Comparison of ENCODE assay signal across 1 cellular context in genomic region chr7:107076781-107077698, GRCh38.
TF ChIP-seq lines count a peak whose summit lies in the region.

No MANE protein-coding gene starts in this region.

TF ChIP-seq in K562, 482 proteins besides CTCF, POLR2A, EP300 and RAD21 (continued from another document and continues in another):
- TF ChIP-seq, protein P1, sequence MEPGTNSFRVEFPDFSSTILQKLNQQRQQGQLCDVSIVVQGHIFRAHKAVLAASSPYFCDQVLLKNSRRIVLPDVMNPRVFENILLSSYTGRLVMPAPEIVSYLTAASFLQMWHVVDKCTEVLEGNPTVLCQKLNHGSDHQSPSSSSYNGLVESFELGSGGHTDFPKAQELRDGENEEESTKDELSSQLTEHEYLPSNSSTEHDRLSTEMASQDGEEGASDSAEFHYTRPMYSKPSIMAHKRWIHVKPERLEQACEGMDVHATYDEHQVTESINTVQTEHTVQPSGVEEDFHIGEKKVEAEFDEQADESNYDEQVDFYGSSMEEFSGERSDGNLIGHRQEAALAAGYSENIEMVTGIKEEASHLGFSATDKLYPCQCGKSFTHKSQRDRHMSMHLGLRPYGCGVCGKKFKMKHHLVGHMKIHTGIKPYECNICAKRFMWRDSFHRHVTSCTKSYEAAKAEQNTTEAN (CRISPR knock-in tag; IDR thresholded peaks at IDR 0.05), result no peak
- no peak for TF ChIP-seq KAT2B (IDR thresholded peaks at IDR 0.05; ENCODE audit: low read depth, low read length)
- TF ChIP-seq CREB1 (IDR thresholded peaks at IDR 0.05), result peak; percentile 50; the same call in 1 of the 2 replicates
- TF ChIP-seq CREB1 (CRISPR knock-in tag; IDR thresholded peaks at IDR 0.05), result no peak
- TF ChIP-seq, protein P2, sequence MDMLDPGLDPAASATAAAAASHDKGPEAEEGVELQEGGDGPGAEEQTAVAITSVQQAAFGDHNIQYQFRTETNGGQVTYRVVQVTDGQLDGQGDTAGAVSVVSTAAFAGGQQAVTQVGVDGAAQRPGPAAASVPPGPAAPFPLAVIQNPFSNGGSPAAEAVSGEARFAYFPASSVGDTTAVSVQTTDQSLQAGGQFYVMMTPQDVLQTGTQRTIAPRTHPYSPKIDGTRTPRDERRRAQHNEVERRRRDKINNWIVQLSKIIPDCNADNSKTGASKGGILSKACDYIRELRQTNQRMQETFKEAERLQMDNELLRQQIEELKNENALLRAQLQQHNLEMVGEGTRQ (CRISPR knock-in tag; IDR thresholded peaks at IDR 0.05), result no peak
- peak; percentile 78 for TF ChIP-seq POLR2H (tag; IDR thresholded peaks at IDR 0.05; ENCODE audit: low read depth)
- TF ChIP-seq MAZ (CRISPR knock-in tag; conservative IDR thresholded peaks at IDR 0.05 in 1 of 2, IDR thresholded peaks at IDR 0.05 in 1 of 2), result no peak
- no peak for TF ChIP-seq TGIF2 (CRISPR knock-in tag; IDR thresholded peaks at IDR 0.05)
- TF ChIP-seq, protein P3, sequence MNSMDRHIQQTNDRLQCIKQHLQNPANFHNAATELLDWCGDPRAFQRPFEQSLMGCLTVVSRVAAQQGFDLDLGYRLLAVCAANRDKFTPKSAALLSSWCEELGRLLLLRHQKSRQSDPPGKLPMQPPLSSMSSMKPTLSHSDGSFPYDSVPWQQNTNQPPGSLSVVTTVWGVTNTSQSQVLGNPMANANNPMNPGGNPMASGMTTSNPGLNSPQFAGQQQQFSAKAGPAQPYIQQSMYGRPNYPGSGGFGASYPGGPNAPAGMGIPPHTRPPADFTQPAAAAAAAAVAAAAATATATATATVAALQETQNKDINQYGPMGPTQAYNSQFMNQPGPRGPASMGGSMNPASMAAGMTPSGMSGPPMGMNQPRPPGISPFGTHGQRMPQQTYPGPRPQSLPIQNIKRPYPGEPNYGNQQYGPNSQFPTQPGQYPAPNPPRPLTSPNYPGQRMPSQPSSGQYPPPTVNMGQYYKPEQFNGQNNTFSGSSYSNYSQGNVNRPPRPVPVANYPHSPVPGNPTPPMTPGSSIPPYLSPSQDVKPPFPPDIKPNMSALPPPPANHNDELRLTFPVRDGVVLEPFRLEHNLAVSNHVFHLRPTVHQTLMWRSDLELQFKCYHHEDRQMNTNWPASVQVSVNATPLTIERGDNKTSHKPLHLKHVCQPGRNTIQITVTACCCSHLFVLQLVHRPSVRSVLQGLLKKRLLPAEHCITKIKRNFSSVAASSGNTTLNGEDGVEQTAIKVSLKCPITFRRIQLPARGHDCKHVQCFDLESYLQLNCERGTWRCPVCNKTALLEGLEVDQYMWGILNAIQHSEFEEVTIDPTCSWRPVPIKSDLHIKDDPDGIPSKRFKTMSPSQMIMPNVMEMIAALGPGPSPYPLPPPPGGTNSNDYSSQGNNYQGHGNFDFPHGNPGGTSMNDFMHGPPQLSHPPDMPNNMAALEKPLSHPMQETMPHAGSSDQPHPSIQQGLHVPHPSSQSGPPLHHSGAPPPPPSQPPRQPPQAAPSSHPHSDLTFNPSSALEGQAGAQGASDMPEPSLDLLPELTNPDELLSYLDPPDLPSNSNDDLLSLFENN (IDR thresholded peaks at IDR 0.05; ENCODE audit: low read depth in 2 of 2, low read length in 2 of 2), result no peak
- TF ChIP-seq, protein P4, sequence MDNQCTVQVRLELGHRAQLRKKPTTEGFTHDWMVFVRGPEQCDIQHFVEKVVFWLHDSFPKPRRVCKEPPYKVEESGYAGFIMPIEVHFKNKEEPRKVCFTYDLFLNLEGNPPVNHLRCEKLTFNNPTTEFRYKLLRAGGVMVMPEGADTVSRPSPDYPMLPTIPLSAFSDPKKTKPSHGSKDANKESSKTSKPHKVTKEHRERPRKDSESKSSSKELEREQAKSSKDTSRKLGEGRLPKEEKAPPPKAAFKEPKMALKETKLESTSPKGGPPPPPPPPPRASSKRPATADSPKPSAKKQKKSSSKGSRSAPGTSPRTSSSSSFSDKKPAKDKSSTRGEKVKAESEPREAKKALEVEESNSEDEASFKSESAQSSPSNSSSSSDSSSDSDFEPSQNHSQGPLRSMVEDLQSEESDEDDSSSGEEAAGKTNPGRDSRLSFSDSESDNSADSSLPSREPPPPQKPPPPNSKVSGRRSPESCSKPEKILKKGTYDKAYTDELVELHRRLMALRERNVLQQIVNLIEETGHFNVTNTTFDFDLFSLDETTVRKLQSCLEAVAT (IDR thresholded peaks at IDR 0.05), result no peak
- TF ChIP-seq JUN (IDR thresholded peaks at IDR 0.05; ENCODE audit: borderline replicate concordance, low read depth, low read length), result peak; percentile 98
- no peak for TF ChIP-seq JUN (CRISPR knock-in tag; IDR thresholded peaks at IDR 0.05; ENCODE audit: borderline replicate concordance)
- TF ChIP-seq ELF1 (tag; IDR thresholded peaks at IDR 0.05), result no peak
- TF ChIP-seq ZNF444 (CRISPR knock-in tag; IDR thresholded peaks at IDR 0.05), result no peak
- TF ChIP-seq NFXL1 (CRISPR knock-in tag; IDR thresholded peaks at IDR 0.05), result no peak
- no peak for TF ChIP-seq RUNX1 (IDR thresholded peaks at IDR 0.05; ENCODE audit: low read depth)
- no peak; the same call in 1 of the 2 replicates for TF ChIP-seq ZNF584 (CRISPR knock-in tag; IDR thresholded peaks at IDR 0.05; ENCODE audit: low read depth)
- TF ChIP-seq ZNF436 (CRISPR knock-in tag; IDR thresholded peaks at IDR 0.05), result no peak
- TF ChIP-seq ZNF324 (CRISPR knock-in tag; IDR thresholded peaks at IDR 0.05), result no peak
- TF ChIP-seq SMAD3 (CRISPR knock-in tag; conservative IDR thresholded peaks at IDR 0.05), result no peak
- TF ChIP-seq ZNF146 (CRISPR knock-in tag; IDR thresholded peaks at IDR 0.05; ENCODE audit: unreplicated experiment), result no peak
- no peak for TF ChIP-seq CBFA2T2 (conservative IDR thresholded peaks at IDR 0.05)
- no peak for TF ChIP-seq SMAD2 (IDR thresholded peaks at IDR 0.05; ENCODE audit: low read depth, low read length)
- TF ChIP-seq SMARCC2 (IDR thresholded peaks at IDR 0.05; ENCODE audit: low read depth), result peak; percentile 78; the same call in 1 of the 2 replicates
- TF ChIP-seq E4F1 (CRISPR knock-in tag; IDR thresholded peaks at IDR 0.05; ENCODE audit: borderline replicate concordance), result peak; percentile 72; the same call in 1 of the 2 replicates
- no peak for TF ChIP-seq ZNF311 (CRISPR knock-in tag; IDR thresholded peaks at IDR 0.05)
- no peak for TF ChIP-seq ZEB2 (IDR thresholded peaks at IDR 0.05)
- peak in 1 of 2 experiments; percentile 40; a peak in 1 of 3 replicates for TF ChIP-seq CBX3 (IDR thresholded peaks at IDR 0.05; ENCODE audit: borderline replicate concordance in 1 of 2, low read length in 2 of 2)
- no peak for TF ChIP-seq ZNF561 (CRISPR knock-in tag; conservative IDR thresholded peaks at IDR 0.05)
- TF ChIP-seq ZNF41 (CRISPR knock-in tag; conservative IDR thresholded peaks at IDR 0.05), result no peak
- no peak for TF ChIP-seq TRIM24 (IDR thresholded peaks at IDR 0.05)
- no peak for TF ChIP-seq CAMTA2 (CRISPR knock-in tag; conservative IDR thresholded peaks at IDR 0.05)
- no peak for TF ChIP-seq SRSF3 (IDR thresholded peaks at IDR 0.05; ENCODE audit: insufficient read depth, low read length)
- TF ChIP-seq, protein P5, sequence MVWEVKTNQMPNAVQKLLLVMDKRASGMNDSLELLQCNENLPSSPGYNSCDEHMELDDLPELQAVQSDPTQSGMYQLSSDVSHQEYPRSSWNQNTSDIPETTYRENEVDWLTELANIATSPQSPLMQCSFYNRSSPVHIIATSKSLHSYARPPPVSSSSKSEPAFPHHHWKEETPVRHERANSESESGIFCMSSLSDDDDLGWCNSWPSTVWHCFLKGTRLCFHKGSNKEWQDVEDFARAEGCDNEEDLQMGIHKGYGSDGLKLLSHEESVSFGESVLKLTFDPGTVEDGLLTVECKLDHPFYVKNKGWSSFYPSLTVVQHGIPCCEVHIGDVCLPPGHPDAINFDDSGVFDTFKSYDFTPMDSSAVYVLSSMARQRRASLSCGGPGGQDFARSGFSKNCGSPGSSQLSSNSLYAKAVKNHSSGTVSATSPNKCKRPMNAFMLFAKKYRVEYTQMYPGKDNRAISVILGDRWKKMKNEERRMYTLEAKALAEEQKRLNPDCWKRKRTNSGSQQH (CRISPR knock-in tag; IDR thresholded peaks at IDR 0.05), result no peak
- no peak for TF ChIP-seq ZNF282 (CRISPR knock-in tag; IDR thresholded peaks at IDR 0.05)
- no peak for TF ChIP-seq MCM3 (IDR thresholded peaks at IDR 0.05)
- TF ChIP-seq RFX1 (IDR thresholded peaks at IDR 0.05), result peak; percentile 56
- TF ChIP-seq CHD4 (IDR thresholded peaks at IDR 0.05; ENCODE audit: insufficient read depth, insufficient replicate concordance, low read depth, low read length, poor library complexity, severe bottlenecking), result no peak
- TF ChIP-seq IRF2 (CRISPR knock-in tag; IDR thresholded peaks at IDR 0.05), result no peak
- TF ChIP-seq EHMT2 (IDR thresholded peaks at IDR 0.05), result no peak
- peak; percentile 92 for TF ChIP-seq JUNB (CRISPR knock-in tag; conservative IDR thresholded peaks at IDR 0.05)
- TF ChIP-seq RBM22 (IDR thresholded peaks at IDR 0.05; ENCODE audit: low read depth, low read length, poor library complexity, severe bottlenecking), result no peak
- TF ChIP-seq ZNF778 (CRISPR knock-in tag; IDR thresholded peaks at IDR 0.05), result no peak
- TF ChIP-seq ZBTB1 (CRISPR knock-in tag; IDR thresholded peaks at IDR 0.05; ENCODE audit: borderline replicate concordance, low read depth), result no peak
- TF ChIP-seq ZNF449 (CRISPR knock-in tag; IDR thresholded peaks at IDR 0.05), result no peak
- no peak for TF ChIP-seq REST (CRISPR knock-in tag; IDR thresholded peaks at IDR 0.05; ENCODE audit: low read depth)
- TF ChIP-seq PKNOX1 (IDR thresholded peaks at IDR 0.05), result no peak
- no peak for TF ChIP-seq ZBTB17 (CRISPR knock-in tag; IDR thresholded peaks at IDR 0.05)
- TF ChIP-seq PRMT5 (CRISPR knock-in tag; IDR thresholded peaks at IDR 0.05), result no peak
- no peak for TF ChIP-seq SIRT6 (IDR thresholded peaks at IDR 0.05; ENCODE audit: low read depth, low read length)
- no peak for TF ChIP-seq MAFF (IDR thresholded peaks at IDR 0.05; ENCODE audit: low read length)
- no peak for TF ChIP-seq SNRNP70 (optimal IDR thresholded peaks at IDR 0.05; ENCODE audit: low read depth, low read length)
- no peak for TF ChIP-seq ZNF184 (CRISPR knock-in tag; IDR thresholded peaks at IDR 0.05)
